18 cellular contexts compared by ENCODE assay signal in genomic region chr12:20006856-20007255, GRCh38.
"Had no signal": no experiment of that assay in that cellular context is flagged by ENCODE, and none has a peak within 500 bp of the region (broad histone marks: within the 10 kb centered on the region; RNA-seq: fewer than 3 reads in every experiment).

No MANE protein-coding gene starts in this region.

- DNase-seq: activated CD4-positive, alpha-beta T cell treated with anti-CD3 and anti-CD28 coated beads, Interleukin-2, amount 50 U/mL, for 4 hours; activated CD8-positive, alpha-beta memory T cell treated with anti-CD3 and anti-CD28 coated beads, Interleukin-2, amount 10 ng/mL, durations not matched to agents 7 days and 5 days; activated effector memory CD4-positive, alpha-beta T cell treated with Interleukin-2 at 50 U/mL for 16 hours; activated T-cell treated with anti-CD3 and anti-CD28 coated beads, Interleukin-2, amount 50 U/mL, for 24 hours; amygdala; effector memory CD8-positive, alpha-beta T cell; erythroblast; heart left ventricle; islet precursor cell; left lung; mucosa of descending colon; natural killer cell; occipital lobe; sigmoid colon; stimulated activated CD4-positive, alpha-beta T cell treated with anti-CD3 and anti-CD28 coated beads, Interleukin-4, amount 100 ng/mL, for 4 hours; stimulated activated naive CD8-positive, alpha-beta T cell treated with anti-CD3 and anti-CD28 coated beads, Interleukin-15, amount 100 ng/mL, for 72 hours; T-helper 17 cell had no signal

- H3K27ac ChIP-seq: heart left ventricle, left lung, sigmoid colon had no signal

- H3K9me3 ChIP-seq: left lung, mucosa of descending colon, sigmoid colon had no signal

- H3K4me3 ChIP-seq: heart left ventricle, left lung, mucosa of descending colon, sigmoid colon had no signal

- H3K27me3 ChIP-seq: heart left ventricle, left lung, sigmoid colon had no signal

- ATAC-seq: activated CD4-positive, CD25-positive, alpha-beta regulatory T cell treated with anti-CD3 and anti-CD28 coated beads, Interleukin-2, amount 50 U/mL, for 24 hours; activated CD8-positive, alpha-beta memory T cell treated with anti-CD3 and anti-CD28 coated beads, Interleukin-2, amount 10 ng/mL, durations not matched to agents 7 days and 5 days; effector memory CD8-positive, alpha-beta T cell; heart left ventricle; left lung; mucosa of descending colon; natural killer cell; stimulated activated naive CD8-positive, alpha-beta T cell treated with anti-CD3 and anti-CD28 coated beads, Interleukin-15, amount 100 ng/mL, for 72 hours; T-helper 17 cell had no signal

- H3K36me3 ChIP-seq: heart left ventricle, left lung, sigmoid colon had no signal

- H3K4me1 ChIP-seq: left lung had no signal
